In genomic region chr16:83779881-83780280, GRCh38 we compare ENCODE assay signal across 16 cellular contexts. TPM values are rescaled to one million over a fixed set of nuclear protein-coding genes. Genes with fewer than 3 reads are reported as not detected.
DNase-seq lines count a peak whose midpoint lies in the region; ATAC-seq, FAIRE-seq and TF ChIP-seq lines count a peak whose summit lies in the region.
"Had no signal": no experiment of that assay in that cellular context is flagged by ENCODE, and none has a peak within 500 bp of the region (broad histone marks: within the 10 kb centered on the region; RNA-seq: fewer than 3 reads in every experiment).

No MANE protein-coding gene starts in this region.

- H4K5ac ChIP-seq in IMR-90 (ENCODE audit: low read depth, low read length) = no peak overlapping the region

- H2BK12ac ChIP-seq in mesenchymal stem cell (ENCODE audit: low read length in 2 of 2) = no peak overlapping the region

- H3K27me3 ChIP-seq in IMR-90 (ENCODE audit: control insufficient read depth, insufficient read depth, low read length) (no peaks in the 10 kb centered on the region), endothelial cell of umbilical vein (ENCODE audit: control insufficient read depth in 2 of 2, insufficient read depth in 2 of 2, low read length in 2 of 2) (no peaks in the 10 kb centered on the region), mesenchymal stem cell (ENCODE audit: control insufficient read depth in 1 of 2, insufficient read depth in 1 of 2, low read length in 2 of 2) (no peaks in the 10 kb centered on the region)
- H3K27me3 ChIP-seq: BLaER1 had no signal

- H3K4me1 ChIP-seq in IMR-90 (ENCODE audit: control insufficient read depth, insufficient read depth, low read length) (no peaks in the 10 kb centered on the region), endothelial cell of umbilical vein (ENCODE audit: control insufficient read depth, extremely low read depth, insufficient read depth, low read length) (peaks cover 14% of the 10 kb centered on the region), mesenchymal stem cell (ENCODE audit: control insufficient read depth, insufficient read depth, low read depth, low read length) (peaks cover 2% of the 10 kb centered on the region)
- H3K4me1 ChIP-seq: BLaER1 had no signal

- POLR2A ChIA-PET in AG04449 (lab: Yijun Ruan, JAX) (no interaction called here), IMR-90 (lab: Charles Lee; ENCODE audit: unreplicated experiment) (no interaction called here), endothelial cell of umbilical vein (lab: Charles Lee) (no interaction called here)

- in situ Hi-C loops in IMR-90 (cut with MboI; ENCODE audit: low sequenced_read_pairs) = no loop called here

- no peak overlapping the region for H3K9ac ChIP-seq in IMR-90 (ENCODE audit: low read depth, low read length)
- no peak overlapping the region for H3K9ac ChIP-seq in endothelial cell of umbilical vein (replicated peaks; ENCODE audit: extremely low read depth, insufficient read depth, low read length)
- H3K9ac ChIP-seq in mesenchymal stem cell (ENCODE audit: low read length) = peak overlapping the region; percentile 43
- H3K9ac ChIP-seq: BLaER1 had no signal

- H3K4ac ChIP-seq in IMR-90 (ENCODE audit: low read depth, low read length) (no peak overlapping the region), mesenchymal stem cell (ENCODE audit: low read depth in 1 of 2, low read length in 2 of 2) (no peak overlapping the region)

- H3K27ac ChIP-seq in IMR-90 (ENCODE audit: insufficient read depth, low read length) (no peak overlapping the region), endothelial cell of umbilical vein (ENCODE audit: insufficient read depth, low read depth, low read length) (no peak overlapping the region), mesenchymal stem cell (ENCODE audit: low read length, poor library complexity, severe bottlenecking) (no peak overlapping the region)
- H3K27ac ChIP-seq: BLaER1 had no signal

- no peaks in the 10 kb centered on the region for H4K20me1 ChIP-seq in IMR-90 (ENCODE audit: insufficient read depth, low read length)
- H4K20me1 ChIP-seq in endothelial cell of umbilical vein (replicated peaks; ENCODE audit: control insufficient read depth, extremely low read depth, insufficient read depth, low read length) = no peaks in the 10 kb centered on the region
- H4K20me1 ChIP-seq: BLaER1 had no signal

- DNase-seq in AG04449 (ENCODE audit: low read depth, low spot score) = peak; percentile 24
- DNase-seq in IMR-90 = peak; percentile 59
- peak; percentile 84 for DNase-seq in endothelial cell of umbilical vein (ENCODE audit: low read depth, low spot score)
- no peak for DNase-seq in mesenchymal stem cell
- DNase-seq in RKO (ENCODE audit: low spot score) = no peak
- DNase-seq in GM12892 (ENCODE audit: insufficient read length) = no peak
- DNase-seq in activated T-cell treated with anti-CD3 and anti-CD28 coated beads for 4 hours = no peak
- DNase-seq in NCI-H748 (lab: John Stamatoyannopoulos, UW; ENCODE audit: unreplicated experiment) = no peak
- DNase-seq: activated CD4-positive, alpha-beta T cell treated with anti-CD3 and anti-CD28 coated beads for 1 hour; activated T-cell treated with anti-CD3 and anti-CD28 coated beads, Interleukin-2, amount 50 U/mL, for 72 hours; GDM1; KBM-7; nephron progenitor cell; stimulated activated CD4-positive, alpha-beta T cell treated with anti-CD3 and anti-CD28 coated beads, Interleukin-15, amount 100 ng/mL, for 24 hours had no signal

- H3K36me3 ChIP-seq in IMR-90 (ENCODE audit: control insufficient read depth, insufficient read depth, low read length) (no peaks in the 10 kb centered on the region; the same call in 1 of the 2 replicates), endothelial cell of umbilical vein (ENCODE audit: control insufficient read depth in 2 of 2, extremely low read depth in 1 of 2, insufficient read depth in 2 of 2, low read length in 2 of 2) (no peaks in the 10 kb centered on the region), mesenchymal stem cell (ENCODE audit: control insufficient read depth in 1 of 2, insufficient read depth in 2 of 2, low read depth in 1 of 2, low read length in 2 of 2) (peaks cover 0 to 3% of the 10 kb centered on the region in 2 experiments)
- H3K36me3 ChIP-seq: BLaER1 had no signal

- H2AK5ac ChIP-seq in IMR-90 (ENCODE audit: low read depth, low read length) (no peak overlapping the region), mesenchymal stem cell (ENCODE audit: low read length, severe bottlenecking) (no peak overlapping the region)

- CTCF ChIA-PET in AG04449 (lab: Yijun Ruan, JAX) = no interaction called here
- CTCF ChIA-PET in IMR-90 (lab: Yijun Ruan, JAX) = no interaction called here
- CTCF ChIA-PET in endothelial cell of umbilical vein (lab: Charles Lee) = interaction anchor here (0.7 to 1.3 kb wide), 4 partner anchors 9 to 119 kb away, joined by 3 read pairs; partner anchors contain the start of gene MLYCD

- no peaks in the 10 kb centered on the region for H3K9me3 ChIP-seq in IMR-90 (ENCODE audit: control insufficient read depth, insufficient read depth, low read length)
- no peaks in the 10 kb centered on the region for H3K9me3 ChIP-seq in endothelial cell of umbilical vein (replicated peaks; ENCODE audit: control insufficient read depth, insufficient read depth, low read length)
- H3K9me3 ChIP-seq in mesenchymal stem cell (ENCODE audit: control insufficient read depth, low read length) = no peaks in the 10 kb centered on the region
- H3K9me3 ChIP-seq: BLaER1 had no signal

- H2BK20ac ChIP-seq in IMR-90 (ENCODE audit: low read depth, low read length) = no peak overlapping the region

- no peak for TF ChIP-seq RAD21 in IMR-90 (IDR thresholded peaks at IDR 0.05; ENCODE audit: low read length)

- dilution Hi-C loops in IMR-90 (cut with HindIII; ENCODE audit: low sequenced_read_pairs, unreplicated experiment) (no loop called here), endothelial cell of umbilical vein (cut with MboI; ENCODE audit: extremely low pct_ligation_motif_present, low sequenced_read_pairs) (no loop called here)

- FAIRE-seq in endothelial cell of umbilical vein (lab: Jason Lieb, UNC) = peak; percentile 94
- no peak for FAIRE-seq in GM12892 (lab: Jason Lieb, UNC)
- FAIRE-seq: islet of Langerhans had no signal

- H4K8ac ChIP-seq in IMR-90 (ENCODE audit: low read depth in 2 of 2, low read length in 2 of 2) (no peak overlapping the region), mesenchymal stem cell (ENCODE audit: low read length) (no peak overlapping the region)

- no peak overlapping the region for H2BK15ac ChIP-seq in IMR-90 (ENCODE audit: low read depth, low read length)
- H2BK15ac ChIP-seq in mesenchymal stem cell (ENCODE audit: low read depth, poor library complexity, severe bottlenecking) = no peak overlapping the region

- H3K79me1 ChIP-seq in IMR-90 (ENCODE audit: low read depth in 1 of 2, low read length in 2 of 2) (no peaks in the 10 kb centered on the region), mesenchymal stem cell (replicated peaks; ENCODE audit: low read length, poor library complexity, severe bottlenecking) (no peaks in the 10 kb centered on the region)

- no peak overlapping the region for H2AK9ac ChIP-seq in IMR-90 (replicated peaks; ENCODE audit: low read depth, low read length, poor library complexity)

- WGBS in IMR-90 (ENCODE audit: extremely low coverage in 2 of 2, insufficient read length in 1 of 2), 2 experiments = no CpG with 5 or more reads among the region's 6 CpGs
- 80% methylated on average over 6 of the region's 6 CpGs for WGBS in mesenchymal stem cell

- H2AFZ ChIP-seq in IMR-90 (replicated peaks; ENCODE audit: low read length, poor library complexity) = no peak overlapping the region
- no peak overlapping the region for H2AFZ ChIP-seq in endothelial cell of umbilical vein (ENCODE audit: low read depth, low read length)
- no peak overlapping the region for H2AFZ ChIP-seq in mesenchymal stem cell (ENCODE audit: low read depth, low read length)

- H3K18ac ChIP-seq in IMR-90 (ENCODE audit: low read depth, low read length) (no peak overlapping the region), mesenchymal stem cell (ENCODE audit: low read depth in 1 of 2, low read length in 2 of 2) (no peak overlapping the region)

- H3K4me2 ChIP-seq in IMR-90 (ENCODE audit: low read depth, low read length) (0 out of 2 replicates have a peak overlapping the region, but pooled peaks have one; percentile 27), endothelial cell of umbilical vein (ENCODE audit: insufficient read depth, low read length) (peak overlapping the region; percentile 75), mesenchymal stem cell (ENCODE audit: low read length, poor library complexity, severe bottlenecking) (no peak overlapping the region)
- H3K4me2 ChIP-seq: BLaER1 had no signal

- TF ChIP-seq POLR2A in IMR-90 (IDR thresholded peaks at IDR 0.05; ENCODE audit: low read depth, low read length) (no peak), endothelial cell of umbilical vein (IDR thresholded peaks at IDR 0.05; ENCODE audit: low read depth, low read length) (no peak), GM12892 (IDR thresholded peaks at IDR 0.05; ENCODE audit: low read depth, low read length) (no peak)

- H2BK5ac ChIP-seq in IMR-90 (ENCODE audit: low read depth, low read length, poor library complexity, severe bottlenecking) (no peak overlapping the region), mesenchymal stem cell (ENCODE audit: low read depth, low read length, poor library complexity, severe bottlenecking) (no peak overlapping the region)

- no peak overlapping the region for H3K14ac ChIP-seq in IMR-90 (replicated peaks; ENCODE audit: low read depth, low read length)
- no peak overlapping the region for H3K14ac ChIP-seq in mesenchymal stem cell (ENCODE audit: low read length in 2 of 2)

- H3K23ac ChIP-seq in IMR-90 (ENCODE audit: low read depth, low read length) (no peak overlapping the region), mesenchymal stem cell (ENCODE audit: low read length in 2 of 2) (no peak overlapping the region)

- no peak overlapping the region for H2BK120ac ChIP-seq in IMR-90 (ENCODE audit: low read depth, low read length)
- H2BK120ac ChIP-seq in mesenchymal stem cell (ENCODE audit: low read depth, low read length) = no peak overlapping the region

- H4K91ac ChIP-seq in IMR-90 (ENCODE audit: insufficient read depth, low read depth, low read length) = no peak overlapping the region
- H4K91ac ChIP-seq in mesenchymal stem cell (ENCODE audit: low read length) = no peak overlapping the region

- TF ChIP-seq CTCF in AG04449 (IDR thresholded peaks at IDR 0.05; ENCODE audit: insufficient read depth, low read length, missing control alignments) = no peak
- TF ChIP-seq CTCF in IMR-90 (conservative IDR thresholded peaks at IDR 0.05; ENCODE audit: low read depth, low read length) = no peak
- TF ChIP-seq CTCF in endothelial cell of umbilical vein (IDR thresholded peaks at IDR 0.05; ENCODE audit: extremely low read depth in 1 of 2, insufficient read depth in 1 of 2, low read depth in 1 of 2, low read length in 2 of 2) = no peak

- H3K9me1 ChIP-seq in IMR-90 (ENCODE audit: insufficient read depth, low read length) = 0 out of 2 replicates have a peak, but pooled peaks cover 2% of the 10 kb centered on the region
- H3K9me1 ChIP-seq in endothelial cell of umbilical vein (replicated peaks; ENCODE audit: control insufficient read depth, extremely low read depth, insufficient read depth, low read length) = no peaks in the 10 kb centered on the region

- no peaks in the 10 kb centered on the region for H3K79me2 ChIP-seq in endothelial cell of umbilical vein (ENCODE audit: control insufficient read depth, insufficient read depth, low read length)

- no peak overlapping the region for H3K56ac ChIP-seq in IMR-90 (ENCODE audit: extremely low read depth, insufficient read depth, low read length)

- BruUV-seq in IMR-90 (replicated peaks; lab: Mats Ljungman, UMichigan) = no TSS peak
- BruUV-seq in endothelial cell of umbilical vein (replicated peaks; lab: Mats Ljungman, UMichigan) = no TSS peak

- ATAC-seq in IMR-90 (ENCODE audit: low read depth) = no peak
- ATAC-seq: activated T-cell treated with anti-CD3 and anti-CD28 coated beads, Interleukin-2, amount 50 U/mL, for 72 hours had no signal

- H3K4me3 ChIP-seq in AG04449 (ENCODE audit: low read depth, low read length) (no peak overlapping the region), IMR-90 (ENCODE audit: insufficient read depth, low read depth, low read length) (no peak overlapping the region), endothelial cell of umbilical vein (replicated peaks in 1 of 3; ENCODE audit: insufficient read depth in 1 of 3, low read depth in 1 of 3, low read length in 3 of 3) (no peak overlapping the region), mesenchymal stem cell (ENCODE audit: insufficient read depth in 1 of 2, low read depth in 1 of 2, low read length in 2 of 2) (no peak overlapping the region)
- H3K4me3 ChIP-seq: BLaER1 had no signal

- intact Hi-C loops in IMR-90 (cut with micrococcal nuclease) (no loop called here), endothelial cell of umbilical vein (cut with micrococcal nuclease) (no loop called here)

RNA-seq across cellular contexts. Expression of gene HSBP1, which starts 27.9 kb away (rescaled TPM):
- total RNA-seq in IMR-90 (2012; rRNA removed) (8.8 and 20.6 TPM in 2 replicates), endothelial cell of umbilical vein (134 and 136 TPM in 2 replicates)
- polyA plus RNA-seq in IMR-90 (2012; rRNA removed) (65.2 and 125 TPM in 2 replicates), endothelial cell of umbilical vein (40.8 and 43.9 TPM in 2 replicates)
- polyA plus RNA-seq in IMR-90 (2012; cell fraction: cytosol; rRNA removed) = 4.9 and 5.5 TPM in 2 replicates
- polyA plus RNA-seq in IMR-90 (2012; cell fraction: nucleus; rRNA removed; ENCODE audit: low replicate concordance) = 5.2 and 22.2 TPM in 2 replicates
- 84.9 and 96.8 TPM in 2 replicates for polyA plus RNA-seq in endothelial cell of umbilical vein (2011; cell fraction: cytosol; rRNA removed)
- polyA plus RNA-seq in endothelial cell of umbilical vein (2011; cell fraction: nucleus; rRNA removed) = 41.5 and 42.1 TPM in 2 replicates
- polyA plus RNA-seq in endothelial cell of umbilical vein (2012) = 213 and 303 TPM in 2 replicates
- polyA minus RNA-seq in endothelial cell of umbilical vein = 112 and 134 TPM in 2 replicates
- 30.7 TPM for polyA minus RNA-seq in endothelial cell of umbilical vein (2011; cell fraction: cytosol; rRNA and poly(A)+ RNA removed)
- 14.8 and 18.6 TPM in 2 replicates for polyA minus RNA-seq in endothelial cell of umbilical vein (2011; cell fraction: nucleus; rRNA and poly(A)+ RNA removed)
- polyA plus RNA-seq in mesenchymal stem cell (2013, experiment 1 of 2) = 183 TPM
- polyA plus RNA-seq in mesenchymal stem cell (2013, experiment 2 of 2) = 189 TPM
- 96.8 TPM for polyA plus RNA-seq in GM12892 (2012; ENCODE audit: missing spikeins)

Comparison
In these comparisons a context has a peak if more than half of its experiments do, and no peak if none do; other contexts are left out.
1. DNase-seq: peak in AG04449 (single experiment), IMR-90 (single experiment) and endothelial cell of umbilical vein (single experiment); none in mesenchymal stem cell (single experiment), RKO (single experiment), GM12892 (single experiment), activated T-cell treated with anti-CD3 and anti-CD28 coated beads for 4 hours (single experiment) and NCI-H748 (single experiment).